In the genomic region with DNA sequence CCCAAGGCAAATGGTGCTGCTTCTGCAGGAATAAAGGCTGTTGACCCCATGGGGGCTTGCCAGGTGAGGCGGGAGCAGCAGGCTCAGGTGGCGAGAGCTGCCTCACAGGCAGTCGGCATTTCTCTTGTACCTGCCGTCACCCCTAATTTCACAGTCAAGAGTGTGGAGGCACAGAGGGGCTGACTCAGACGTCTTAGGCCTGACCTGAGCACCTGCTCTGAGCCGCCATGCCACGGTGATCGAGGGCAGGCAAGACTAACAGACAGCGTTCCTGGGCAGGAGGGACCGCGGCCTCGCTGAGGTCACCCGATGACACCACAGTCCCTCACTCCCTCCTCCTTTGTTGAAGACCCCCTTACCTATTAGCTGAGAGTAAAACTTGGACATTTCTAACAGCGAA, we compare ENCODE assay signal across 32 cellular contexts.
"Had no signal": no experiment of that assay in that cellular context is flagged by ENCODE, and none has a peak within 500 bp of the region (broad histone marks: within the 10 kb centered on the region; RNA-seq: fewer than 3 reads in every experiment).

No MANE protein-coding gene starts in this region.

- H3K27ac Mint-ChIP-seq: activated B cell treated with CpG ODN at 0.5 μM for 24 hours; activated CD8-positive, alpha-beta T cell treated with anti-CD3 and anti-CD28 coated beads for 36 hours; activated naive CD4-positive, alpha-beta T cell treated with anti-CD3 and anti-CD28 coated beads for 36 hours; activated naive CD4-positive, alpha-beta T cell treated with anti-CD3 and anti-CD28 coated beads, Interleukin-2, amount 50 U/mL, for 24 hours; activated naive CD8-positive, alpha-beta T cell treated with anti-CD3 and anti-CD28 coated beads for 36 hours; activated naive CD8-positive, alpha-beta T cell treated with anti-CD3 and anti-CD28 coated beads, Interleukin-2, amount 50 U/mL, for 24 hours; activated T-helper 2 cell treated with anti-CD3 and anti-CD28 coated beads, Interferon-gamma antibody, Interleukin-2, Interleukin-4, amounts not matched to agents 10 μg/mL and 5 μg/mL and 100 μg/mL, durations not matched to agents 14 hours and 24 hours and 36 hours; effector memory CD8-positive, alpha-beta T cell; T-helper 2 cell treated with Interferon-gamma antibody and Interleukin-4, amounts not matched to agents 5 μg/mL and 100 μg/mL, for 36 hours had no signal

- H3K27ac ChIP-seq: adrenal gland, body of pancreas, esophagus muscularis mucosa, foreskin keratinocyte, gastrocnemius medialis, heart left ventricle, WERI-Rb-1 had no signal

- ATAC-seq: activated CD4-positive, CD25-positive, alpha-beta regulatory T cell treated with anti-CD3 and anti-CD28 coated beads, Interleukin-2, amount 50 U/mL, for 24 hours; activated CD8-positive, alpha-beta T cell treated with anti-CD3 and anti-CD28 coated beads for 36 hours; activated naive CD8-positive, alpha-beta T cell treated with anti-CD3 and anti-CD28 coated beads, Interleukin-2, amount 50 U/mL, for 24 hours; activated T-cell treated with anti-CD3 and anti-CD28 coated beads, Interleukin-2, amount 50 U/mL, for 4 hours; body of pancreas; effector memory CD8-positive, alpha-beta T cell; foreskin keratinocyte; gastrocnemius medialis; heart left ventricle; T-helper 17 cell had no signal

- H3K9me3 Mint-ChIP-seq: activated B cell treated with CpG ODN at 0.5 μM for 24 hours; activated CD8-positive, alpha-beta T cell treated with anti-CD3 and anti-CD28 coated beads for 36 hours; activated naive CD4-positive, alpha-beta T cell treated with anti-CD3 and anti-CD28 coated beads for 36 hours; activated naive CD4-positive, alpha-beta T cell treated with anti-CD3 and anti-CD28 coated beads, Interleukin-2, amount 50 U/mL, for 24 hours; activated naive CD8-positive, alpha-beta T cell treated with anti-CD3 and anti-CD28 coated beads for 36 hours; activated naive CD8-positive, alpha-beta T cell treated with anti-CD3 and anti-CD28 coated beads, Interleukin-2, amount 50 U/mL, for 24 hours; activated T-cell treated with anti-CD3 and anti-CD28 coated beads, Interleukin-2, amount 50 U/mL, for 4 hours; activated T-helper 2 cell treated with anti-CD3 and anti-CD28 coated beads, Interferon-gamma antibody, Interleukin-2, Interleukin-4, amounts not matched to agents 10 μg/mL and 5 μg/mL and 100 μg/mL, durations not matched to agents 14 hours and 24 hours and 36 hours; effector memory CD8-positive, alpha-beta T cell; T-helper 2 cell treated with Interferon-gamma antibody and Interleukin-4, amounts not matched to agents 5 μg/mL and 100 μg/mL, for 36 hours had no signal

- DNase-seq: activated B cell treated with CpG ODN at 0.5 μM for 24 hours; activated CD4-positive, alpha-beta T cell treated with anti-CD3 and anti-CD28 coated beads for 48 hours; activated CD4-positive, alpha-beta T cell treated with anti-CD3 and anti-CD28 coated beads, Interleukin-2, amount 50 U/mL, for 1 hour; activated CD4-positive, alpha-beta T cell treated with anti-CD3 and anti-CD28 coated beads, Interleukin-2, amount 50 U/mL, for 48 hours; activated CD8-positive, alpha-beta memory T cell treated with anti-CD3 and anti-CD28 coated beads for 24 hours; activated CD8-positive, alpha-beta T cell treated with anti-CD3 and anti-CD28 coated beads for 36 hours; activated effector memory CD4-positive, alpha-beta T cell treated with anti-CD3 and anti-CD28 coated beads, Interleukin-2, amount 50 U/mL, for 16 hours; activated naive CD4-positive, alpha-beta T cell treated with anti-CD3 and anti-CD28 coated beads for 36 hours; activated naive CD8-positive, alpha-beta T cell treated with anti-CD3 and anti-CD28 coated beads for 36 hours; activated naive CD8-positive, alpha-beta T cell treated with anti-CD3 and anti-CD28 coated beads, Interleukin-2, amount 50 U/mL, for 24 hours; activated T-cell treated with anti-CD3 and anti-CD28 coated beads, Interleukin-2, amount 50 U/mL, for 4 hours; adrenal gland; amygdala; body of pancreas; caudate nucleus; cortex of kidney; dermis blood vessel endothelial cell; effector CD4-positive, alpha-beta T cell; effector memory CD8-positive, alpha-beta T cell; erythroblast; foreskin keratinocyte; gastrocnemius medialis; glutamatergic neuron; heart left ventricle; T-helper 17 cell; T1000; WERI-Rb-1 had no signal

- H3K9me3 ChIP-seq: adrenal gland, body of pancreas, esophagus muscularis mucosa, gastrocnemius medialis, heart left ventricle had no signal

- H3K4me3 Mint-ChIP-seq: activated B cell treated with CpG ODN at 0.5 μM for 24 hours; activated CD8-positive, alpha-beta T cell treated with anti-CD3 and anti-CD28 coated beads for 36 hours; activated naive CD4-positive, alpha-beta T cell treated with anti-CD3 and anti-CD28 coated beads for 36 hours; activated naive CD4-positive, alpha-beta T cell treated with anti-CD3 and anti-CD28 coated beads, Interleukin-2, amount 50 U/mL, for 24 hours; activated naive CD8-positive, alpha-beta T cell treated with anti-CD3 and anti-CD28 coated beads for 36 hours; activated naive CD8-positive, alpha-beta T cell treated with anti-CD3 and anti-CD28 coated beads, Interleukin-2, amount 50 U/mL, for 24 hours; activated T-cell treated with anti-CD3 and anti-CD28 coated beads, Interleukin-2, amount 50 U/mL, for 4 hours; effector memory CD8-positive, alpha-beta T cell; T-helper 17 cell; T-helper 2 cell treated with Interferon-gamma antibody and Interleukin-4, amounts not matched to agents 5 μg/mL and 100 μg/mL, for 36 hours had no signal

- H3K4me1 ChIP-seq: foreskin keratinocyte had no signal

- H3K27me3 Mint-ChIP-seq: activated B cell treated with CpG ODN at 0.5 μM for 24 hours; activated CD8-positive, alpha-beta T cell treated with anti-CD3 and anti-CD28 coated beads for 36 hours; activated naive CD4-positive, alpha-beta T cell treated with anti-CD3 and anti-CD28 coated beads, Interleukin-2, amount 50 U/mL, for 24 hours; activated naive CD8-positive, alpha-beta T cell treated with anti-CD3 and anti-CD28 coated beads for 36 hours; activated naive CD8-positive, alpha-beta T cell treated with anti-CD3 and anti-CD28 coated beads, Interleukin-2, amount 50 U/mL, for 24 hours; effector memory CD8-positive, alpha-beta T cell; T-helper 17 cell had no signal

- H3K36me3 Mint-ChIP-seq: activated naive CD4-positive, alpha-beta T cell treated with anti-CD3 and anti-CD28 coated beads, Interleukin-2, amount 50 U/mL, for 24 hours had no signal

- H3K4me3 ChIP-seq: adrenal gland, body of pancreas, esophagus muscularis mucosa, gastrocnemius medialis, heart left ventricle had no signal

- H3K27me3 ChIP-seq: adrenal gland, body of pancreas, esophagus muscularis mucosa, foreskin keratinocyte, gastrocnemius medialis, heart left ventricle had no signal
